In the genomic region with DNA sequence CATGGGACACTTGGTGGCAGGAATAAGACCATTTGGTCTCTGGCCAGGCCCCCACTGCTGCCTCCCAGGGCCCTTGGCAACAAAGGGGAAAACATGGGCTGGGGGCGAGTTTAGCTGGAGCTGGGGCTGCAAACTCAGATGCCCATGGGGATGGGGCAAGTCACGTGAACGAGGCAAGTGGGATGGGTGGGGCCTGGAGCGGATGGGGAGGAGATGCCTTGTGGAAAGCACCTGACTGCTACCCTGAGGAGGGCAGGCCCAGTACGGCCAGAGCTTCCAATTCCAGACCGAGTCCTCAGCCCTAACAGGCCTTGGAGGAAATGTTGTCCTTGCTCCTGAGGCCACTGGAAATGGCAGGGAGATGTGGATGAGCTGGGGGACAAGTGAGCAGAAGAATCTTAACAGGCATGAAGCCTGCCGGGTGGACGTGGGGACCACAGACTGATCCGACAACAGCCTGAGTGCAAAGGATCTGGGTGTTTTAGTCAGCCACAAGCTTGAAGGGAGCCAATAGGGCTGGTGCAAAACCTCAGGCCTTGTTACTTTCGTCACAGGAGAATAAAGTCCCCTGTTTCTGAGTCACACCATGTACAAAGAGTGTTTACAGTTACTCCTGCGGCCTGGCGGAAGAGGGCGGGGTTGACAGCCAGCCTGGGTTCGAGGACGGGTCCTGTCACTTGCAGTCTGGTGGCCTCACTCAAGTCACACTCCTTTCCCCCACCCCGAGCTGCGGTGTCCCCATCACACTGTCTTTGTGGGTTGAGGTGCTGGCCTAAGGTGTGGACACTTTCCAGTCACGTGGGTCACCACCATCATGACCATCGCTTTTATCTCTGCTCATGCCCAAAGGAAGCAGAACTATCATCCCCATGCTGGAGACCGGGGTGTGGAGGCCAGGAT, we compare ENCODE assay signal across 9 cellular contexts. TPM values are rescaled to one million over a fixed set of nuclear protein-coding genes. Genes with fewer than 3 reads are reported as not detected.
DNase-seq lines count a peak whose midpoint lies in the region; ATAC-seq and TF ChIP-seq lines count a peak whose summit lies in the region.
"Had no signal": no experiment of that assay in that cellular context is flagged by ENCODE, and none has a peak within 500 bp of the region (broad histone marks: within the 10 kb centered on the region; RNA-seq: fewer than 3 reads in every experiment).

No MANE protein-coding gene starts in this region.

- no peak overlapping the region for H2BK15ac ChIP-seq in neuronal stem cell (ENCODE audit: low read length)

- peak; percentile 81 for ATAC-seq in CD4-positive, alpha-beta T cell (ENCODE audit: poor library complexity)
- peak; percentile 87 for ATAC-seq in T-helper 17 cell

- no peak overlapping the region for H2AK5ac ChIP-seq in neuronal stem cell (ENCODE audit: low read depth, low read length)

- H3K36me3 ChIP-seq in neuronal stem cell (replicated peaks in 1 of 2; ENCODE audit: control insufficient read depth in 2 of 2, insufficient read depth in 2 of 2, low read length in 2 of 2), result no peaks in the 10 kb centered on the region

- H2BK120ac ChIP-seq in neuronal stem cell (ENCODE audit: low read depth, low read length), result no peak overlapping the region

- H3K4me3 Mint-ChIP-seq in CD4-positive, alpha-beta T cell, result peak overlapping the region; percentile 67
- H3K4me3 Mint-ChIP-seq in T-helper 17 cell, result peak overlapping the region; percentile 82
- H3K4me3 Mint-ChIP-seq in activated naive CD8-positive, alpha-beta T cell treated with anti-CD3 and anti-CD28 coated beads for 36 hours, result peak overlapping the region; percentile 23

- no peak for TF ChIP-seq CTCF in CD4-positive, alpha-beta T cell (IDR thresholded peaks at IDR 0.05)

- H3K27ac ChIP-seq in CD4-positive, alpha-beta T cell (ENCODE audit: low read depth, low read length), result peak overlapping the region; percentile 72
- H3K27ac ChIP-seq in neuronal stem cell (replicated peaks; ENCODE audit: low read length), result no peak overlapping the region

- peaks cover 44% of the 10 kb centered on the region for H3K4me1 Mint-ChIP-seq in CD4-positive, alpha-beta T cell (ENCODE audit: low read depth)
- H3K4me1 Mint-ChIP-seq in T-helper 17 cell, result peaks cover 47% of the 10 kb centered on the region
- H3K4me1 Mint-ChIP-seq in activated naive CD8-positive, alpha-beta T cell treated with anti-CD3 and anti-CD28 coated beads for 36 hours, result peaks cover 57% of the 10 kb centered on the region

- H2BK5ac ChIP-seq in neuronal stem cell (ENCODE audit: low read length), result no peak overlapping the region

- no peak overlapping the region for H3K4ac ChIP-seq in neuronal stem cell (ENCODE audit: low read length)

- H3K14ac ChIP-seq in neuronal stem cell (ENCODE audit: low read length), result no peak overlapping the region

- peaks cover 89% of the 10 kb centered on the region for H3K36me3 Mint-ChIP-seq in CD4-positive, alpha-beta T cell (ENCODE audit: low read depth)
- H3K36me3 Mint-ChIP-seq in T-helper 17 cell (ENCODE audit: low read depth), result peaks cover 12% of the 10 kb centered on the region
- peaks cover 62% of the 10 kb centered on the region for H3K36me3 Mint-ChIP-seq in activated naive CD8-positive, alpha-beta T cell treated with anti-CD3 and anti-CD28 coated beads for 36 hours

- POLR2A ChIA-PET in CD4-positive, alpha-beta T cell (lab: Charles Lee), result interaction anchor here (1.1 to 6.4 kb wide), 8 partner anchors 10 to 126 kb away, joined by 3 to 121 read pairs (median 4); a partner anchor contains a TSS

- H3K9ac ChIP-seq in neuronal stem cell (ENCODE audit: low read depth, low read length, poor library complexity), result no peak overlapping the region

- WGBS in neuronal stem cell (ENCODE audit: extremely low coverage in 2 of 2, insufficient read length in 2 of 2, insufficient replicate concordance in 1 of 2), 2 donors, result no CpG with 5 or more reads among the region's 20 CpGs

- no peak overlapping the region for H2AFZ ChIP-seq in neuronal stem cell (ENCODE audit: low read length)

- DNase-seq in CD4-positive, alpha-beta T cell, result peak; percentile 44 to 76 (median 66)
- DNase-seq in T-helper 17 cell (peak; percentile 36 to 60 (median 57)), neuronal stem cell (ENCODE audit: low spot score) (no peak), GDM1 (lab: John Stamatoyannopoulos, UW) (no peak), middle frontal gyrus (ENCODE audit: extremely low spot score, low spot score) (no peak), GM03348 (ENCODE audit: low spot score) (no peak), NCI-H128 (lab: John Stamatoyannopoulos, UW; ENCODE audit: unreplicated experiment) (no peak)
- DNase-seq in activated naive CD8-positive, alpha-beta T cell treated with anti-CD3 and anti-CD28 coated beads for 36 hours, result peak; percentile 84
- DNase-seq: DND-41 had no signal

- peak overlapping the region; percentile 99 for H3K27ac Mint-ChIP-seq in CD4-positive, alpha-beta T cell
- H3K27ac Mint-ChIP-seq in T-helper 17 cell, result peak overlapping the region; percentile 99
- H3K27ac Mint-ChIP-seq in activated naive CD8-positive, alpha-beta T cell treated with anti-CD3 and anti-CD28 coated beads for 36 hours, result peak overlapping the region; percentile 93

- H3K18ac ChIP-seq in neuronal stem cell (ENCODE audit: low read length), result peak overlapping the region; percentile 2

- CTCF ChIA-PET in CD4-positive, alpha-beta T cell (lab: Charles Lee), result interaction anchor here (0.7 to 1.4 kb wide), 5 partner anchors 13 to 189 kb away, joined by 3 to 5 read pairs (median 3); a partner anchor contains a TSS

- H3K4me3 ChIP-seq in neuronal stem cell (ENCODE audit: low read length in 2 of 2), result no peak overlapping the region

- no peak overlapping the region for H4K91ac ChIP-seq in neuronal stem cell (ENCODE audit: low read depth, low read length, poor library complexity)

- intact Hi-C loops in CD4-positive, alpha-beta T cell (cut with DNase I, micrococcal nuclease), result no loop called here

- no peak overlapping the region for H3K23ac ChIP-seq in neuronal stem cell (ENCODE audit: low read depth, low read length, poor library complexity)

- no peak overlapping the region for H4K8ac ChIP-seq in neuronal stem cell (ENCODE audit: low read depth, low read length)

- H3K4me2 ChIP-seq in neuronal stem cell (ENCODE audit: insufficient read depth, low read length, poor library complexity, severe bottlenecking), result no peak overlapping the region

- no peaks in the 10 kb centered on the region for H3K27me3 Mint-ChIP-seq in CD4-positive, alpha-beta T cell
- no peaks in the 10 kb centered on the region for H3K27me3 Mint-ChIP-seq in T-helper 17 cell
- H3K27me3 Mint-ChIP-seq in activated naive CD8-positive, alpha-beta T cell treated with anti-CD3 and anti-CD28 coated beads for 36 hours, result no peaks in the 10 kb centered on the region

- no peaks in the 10 kb centered on the region for H3K79me1 ChIP-seq in neuronal stem cell (ENCODE audit: low read depth, low read length)

- H3K9me3 Mint-ChIP-seq in CD4-positive, alpha-beta T cell, result no peaks in the 10 kb centered on the region
- no peaks in the 10 kb centered on the region for H3K9me3 Mint-ChIP-seq in activated naive CD8-positive, alpha-beta T cell treated with anti-CD3 and anti-CD28 coated beads for 36 hours

- no peaks in the 10 kb centered on the region for H3K9me3 ChIP-seq in CD4-positive, alpha-beta T cell (ENCODE audit: control insufficient read depth, low read length)
- H3K9me3 ChIP-seq in T-helper 17 cell (ENCODE audit: control insufficient read depth, low read length, poor library complexity, severe bottlenecking) (no peaks in the 10 kb centered on the region), neuronal stem cell (replicated peaks in 1 of 2; ENCODE audit: control insufficient read depth in 2 of 2, insufficient read depth in 1 of 2, low read depth in 1 of 2, low read length in 2 of 2) (no peaks in the 10 kb centered on the region)

- no peak overlapping the region for H2BK12ac ChIP-seq in neuronal stem cell (ENCODE audit: low read length)

- H3K27me3 ChIP-seq in CD4-positive, alpha-beta T cell (ENCODE audit: control insufficient read depth, insufficient read depth, low read length), result no peaks in the 10 kb centered on the region
- H3K27me3 ChIP-seq in neuronal stem cell (ENCODE audit: control insufficient read depth in 3 of 3, insufficient read depth in 3 of 3, low read depth in 1 of 3, low read length in 3 of 3), result peaks cover 0 to 52% (median 0%) of the 10 kb centered on the region in 3 experiments

- H3K4me1 ChIP-seq in neuronal stem cell (ENCODE audit: control insufficient read depth in 2 of 2, insufficient read depth in 1 of 2, low read depth in 1 of 2, low read length in 2 of 2), result peaks cover 0 to 5% of the 10 kb centered on the region in 2 donors

RNA-seq across cellular contexts. Expression of a gene that starts 19.1 kb away (rescaled TPM):
- 100 to 1,000 TPM; 202 to 209 TPM for total RNA-seq in CD4-positive, alpha-beta T cell
- 100 to 1,000 TPM; 186 to 243 TPM for total RNA-seq in T-helper 17 cell
- total RNA-seq in activated naive CD8-positive, alpha-beta T cell treated with anti-CD3 and anti-CD28 coated beads for 36 hours, result 100 to 1,000 TPM; 144 TPM
- polyA plus RNA-seq in neuronal stem cell (2013, experiment 1 of 2), result 0.15 TPM
- 0.25 TPM for polyA plus RNA-seq in neuronal stem cell (2013, experiment 2 of 2)

Comparison
In these comparisons a context has a peak if more than half of its experiments do, and no peak if none do; other contexts are left out.
1. DNase-seq: peak in CD4-positive, alpha-beta T cell (10 of 10), T-helper 17 cell (3 of 3) and activated naive CD8-positive, alpha-beta T cell treated with anti-CD3 and anti-CD28 coated beads for 36 hours (single experiment); none in neuronal stem cell (single experiment), GDM1 (single experiment), middle frontal gyrus (single experiment), GM03348 (single experiment) and NCI-H128 (single experiment).
2. H3K4me3 Mint-ChIP-seq: peak in every context shown above with its lines; median percentile 82 in T-helper 17 cell; 67 in CD4-positive, alpha-beta T cell; 23 in activated naive CD8-positive, alpha-beta T cell treated with anti-CD3 and anti-CD28 coated beads for 36 hours.
3. Peak in every context shown above with its lines, with median percentiles within 50 percentile points of each other: H3K27ac Mint-ChIP-seq.